18 cellular contexts compared by ENCODE assay signal in genomic region chr2:230324503-230324902, GRCh38.
"Had no signal": no experiment of that assay in that cellular context is flagged by ENCODE, and none has a peak within 500 bp of the region (broad histone marks: within the 10 kb centered on the region; RNA-seq: fewer than 3 reads in every experiment).

No MANE protein-coding gene starts in this region.

- H3K27me3 ChIP-seq: gastrocnemius medialis, stomach had no signal

- H3K4me1 Mint-ChIP-seq: neural crest cell had no signal

- ATAC-seq: activated naive CD4-positive, alpha-beta T cell treated with anti-CD3 and anti-CD28 coated beads, Interleukin-2, amount 50 U/mL, for 72 hours; esophagus mucosa; gastrocnemius medialis; left lobe of liver; T-cell; WTC11 had no signal

- H3K9me3 Mint-ChIP-seq: T-cell had no signal

- H3K27me3 Mint-ChIP-seq: dendritic cell treated with granulocyte-macrophage colony-stimulating factor and Interleukin-4, amounts not matched to agents 40 ng/mL and 50 ng/mL, for 4 days; progenitor cell of endocrine pancreas; T-cell had no signal

- H3K36me3 Mint-ChIP-seq: type B pancreatic cell had no signal

- DNase-seq: activated CD4-positive, alpha-beta T cell treated with anti-CD3 and anti-CD28 coated beads, Interleukin-2, amount 50 U/mL, for 4 hours; activated T-cell treated with anti-CD3 and anti-CD28 coated beads, Interleukin-2, amount 50 U/mL, for 1 hour; amniotic stem cell; effector CD8-positive, alpha-beta T cell; gastrocnemius medialis; head of caudate nucleus; stimulated activated CD4-positive, alpha-beta T cell treated with anti-CD3 and anti-CD28 coated beads, Interleukin-2, amount 100 ng/mL, for 24 hours; stomach; T-cell had no signal

- H3K27ac ChIP-seq: gastrocnemius medialis, stomach had no signal

- H3K9me3 ChIP-seq: gastrocnemius medialis had no signal

- H3K4me3 ChIP-seq: gastrocnemius medialis, lung, stomach had no signal

- H3K4me3 Mint-ChIP-seq: dendritic cell treated with granulocyte-macrophage colony-stimulating factor and Interleukin-4, amounts not matched to agents 40 ng/mL and 50 ng/mL, for 4 days; neural crest cell; type B pancreatic cell; WTC11 had no signal

- H3K27ac Mint-ChIP-seq: dendritic cell treated with granulocyte-macrophage colony-stimulating factor and Interleukin-4, amounts not matched to agents 40 ng/mL and 50 ng/mL, for 4 days; progenitor cell of endocrine pancreas; WTC11 had no signal

- H3K36me3 ChIP-seq: gastrocnemius medialis, stomach had no signal
